Comparison of ENCODE assay signal across 14 cellular contexts in the genomic region with DNA sequence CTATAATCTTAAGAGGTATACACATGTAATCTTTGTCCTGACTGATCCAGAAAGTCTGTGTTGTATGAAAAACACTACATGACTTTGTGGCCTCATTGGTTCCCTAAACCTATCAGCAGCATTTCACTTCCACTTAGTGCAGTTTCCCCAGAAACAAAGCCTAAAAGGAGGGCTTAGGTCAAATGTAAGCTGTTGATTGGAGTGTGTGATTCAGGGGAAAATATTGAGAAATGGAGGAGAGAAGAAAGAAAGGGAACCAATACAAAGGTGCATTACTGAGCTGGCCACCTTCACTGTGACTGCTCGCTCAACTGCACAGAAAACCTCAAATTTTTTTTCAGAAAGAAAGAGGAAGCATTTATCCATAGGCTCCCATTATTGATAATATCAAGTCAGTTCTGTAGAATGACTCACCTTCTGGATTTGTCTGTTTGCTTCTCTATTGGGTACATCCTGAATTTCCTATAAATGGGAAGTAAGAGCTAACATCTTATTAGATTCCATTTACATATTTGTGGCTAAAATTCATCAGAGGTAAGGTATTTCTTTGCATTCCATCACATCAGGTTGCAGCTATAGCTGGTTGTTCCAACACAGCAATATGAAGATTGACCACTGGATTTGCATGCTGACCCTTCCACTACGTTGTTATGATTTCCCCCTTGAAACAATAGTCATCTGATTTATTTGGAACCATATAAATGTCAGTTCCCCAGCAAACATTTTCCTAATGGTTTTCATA. TPM values are rescaled to one million over a fixed set of nuclear protein-coding genes. Genes with fewer than 3 reads are reported as not detected.
A peak's percentile ranks its signal among the peaks of the same experiment; 100 is the strongest.
DNase-seq lines count a peak whose midpoint lies in the region; ATAC-seq lines count a peak whose summit lies in the region.
"Had no signal": no experiment of that assay in that cellular context is flagged by ENCODE, and none has a peak within 500 bp of the region (broad histone marks: within the 10 kb centered on the region; RNA-seq: fewer than 3 reads in every experiment).

No MANE protein-coding gene starts in this region.

- peak; percentile 67 for ATAC-seq in GM18502 (IDR thresholded peaks at IDR 0.05; ENCODE audit: poor library complexity, unreplicated experiment)

- DNase-seq in KBM-7, result peak; percentile 77
- peak; percentile 77 for DNase-seq in SKM-1 (lab: John Stamatoyannopoulos, UW; ENCODE audit: unreplicated experiment)
- DNase-seq in kidney glomerular epithelial cell (lab: John Stamatoyannopoulos, UW), result peak; percentile 41
- no peak for DNase-seq in iPS-NIHi7 (ENCODE audit: extremely low spot score)
- no peak for DNase-seq in NCI-H2029 (lab: John Stamatoyannopoulos, UW)
- DNase-seq in occipital lobe (lab: John Stamatoyannopoulos, UW), result no peak
- DNase-seq in C1 segment of cervical spinal cord (lab: John Stamatoyannopoulos, UW), result no peak
- DNase-seq: activated CD8-positive, alpha-beta memory T cell treated with anti-CD3 and anti-CD28 coated beads, Interleukin-2, amount 50 U/mL, for 4 hours; immature natural killer cell; MG63; SHP77 treated with DMSO at 0.1 percent for 48 hours; stimulated activated naive CD4-positive, alpha-beta T cell treated with Interleukin-2 at 50 U/mL for 16 hours; WERI-Rb-1 had no signal

- in situ Hi-C loops in KBM-7 (cut with MboI; ENCODE audit: low pct_unique_long_range_greater_than_20kb, low sequenced_read_pairs), result no loop called here

RNA-seq across cellular contexts. Expression of a gene that starts 10.3 kb away (rescaled TPM):
- total RNA-seq in occipital lobe, result 3.0 TPM

Comparison
In these comparisons a context has a peak if more than half of its experiments do, and no peak if none do; other contexts are left out.
1. DNase-seq: peak in KBM-7 (single experiment), SKM-1 (single experiment) and kidney glomerular epithelial cell (single experiment); none in iPS-NIHi7 (single experiment), NCI-H2029 (single experiment), occipital lobe (single experiment) and C1 segment of cervical spinal cord (0 of 14).